1 cellular context compared by ENCODE assay signal in the genomic region with DNA sequence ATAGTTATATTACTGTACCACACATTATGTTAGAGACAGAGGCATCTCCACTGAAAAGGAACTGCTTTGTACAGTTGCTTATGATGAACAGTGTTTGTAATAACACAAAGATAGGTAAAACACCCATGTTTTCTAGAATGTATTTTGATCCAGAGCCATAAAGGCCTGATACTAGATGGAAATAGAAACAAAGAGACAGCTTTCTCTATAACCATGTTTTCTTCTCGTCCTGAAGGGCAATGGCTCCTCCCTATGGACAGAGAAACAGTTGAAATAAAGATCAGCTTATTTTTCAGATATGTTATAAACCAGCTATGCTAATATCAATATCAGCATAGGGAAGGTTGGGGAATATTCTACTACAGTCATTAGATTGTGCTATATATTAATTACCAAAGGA.
TF ChIP-seq lines count a peak whose summit lies in the region.

No MANE protein-coding gene starts in this region.

TF ChIP-seq in liver, 16 proteins besides CTCF, POLR2A, EP300 and RAD21 (continued from another document):
- TF ChIP-seq, protein P1, sequence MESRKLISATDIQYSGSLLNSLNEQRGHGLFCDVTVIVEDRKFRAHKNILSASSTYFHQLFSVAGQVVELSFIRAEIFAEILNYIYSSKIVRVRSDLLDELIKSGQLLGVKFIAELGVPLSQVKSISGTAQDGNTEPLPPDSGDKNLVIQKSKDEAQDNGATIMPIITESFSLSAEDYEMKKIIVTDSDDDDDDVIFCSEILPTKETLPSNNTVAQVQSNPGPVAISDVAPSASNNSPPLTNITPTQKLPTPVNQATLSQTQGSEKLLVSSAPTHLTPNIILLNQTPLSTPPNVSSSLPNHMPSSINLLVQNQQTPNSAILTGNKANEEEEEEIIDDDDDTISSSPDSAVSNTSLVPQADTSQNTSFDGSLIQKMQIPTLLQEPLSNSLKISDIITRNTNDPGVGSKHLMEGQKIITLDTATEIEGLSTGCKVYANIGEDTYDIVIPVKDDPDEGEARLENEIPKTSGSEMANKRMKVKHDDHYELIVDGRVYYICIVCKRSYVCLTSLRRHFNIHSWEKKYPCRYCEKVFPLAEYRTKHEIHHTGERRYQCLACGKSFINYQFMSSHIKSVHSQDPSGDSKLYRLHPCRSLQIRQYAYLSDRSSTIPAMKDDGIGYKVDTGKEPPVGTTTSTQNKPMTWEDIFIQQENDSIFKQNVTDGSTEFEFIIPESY (IDR thresholded peaks at IDR 0.05), result no peak
- TF ChIP-seq MAX (IDR thresholded peaks at IDR 0.05) (no peak), FOXA2 (IDR thresholded peaks at IDR 0.05) (no peak), FOXA1 (IDR thresholded peaks at IDR 0.05) (no peak), YY1 (IDR thresholded peaks at IDR 0.05) (no peak)
